ENCODE assay signal across 20 cellular contexts in the genomic region with DNA sequence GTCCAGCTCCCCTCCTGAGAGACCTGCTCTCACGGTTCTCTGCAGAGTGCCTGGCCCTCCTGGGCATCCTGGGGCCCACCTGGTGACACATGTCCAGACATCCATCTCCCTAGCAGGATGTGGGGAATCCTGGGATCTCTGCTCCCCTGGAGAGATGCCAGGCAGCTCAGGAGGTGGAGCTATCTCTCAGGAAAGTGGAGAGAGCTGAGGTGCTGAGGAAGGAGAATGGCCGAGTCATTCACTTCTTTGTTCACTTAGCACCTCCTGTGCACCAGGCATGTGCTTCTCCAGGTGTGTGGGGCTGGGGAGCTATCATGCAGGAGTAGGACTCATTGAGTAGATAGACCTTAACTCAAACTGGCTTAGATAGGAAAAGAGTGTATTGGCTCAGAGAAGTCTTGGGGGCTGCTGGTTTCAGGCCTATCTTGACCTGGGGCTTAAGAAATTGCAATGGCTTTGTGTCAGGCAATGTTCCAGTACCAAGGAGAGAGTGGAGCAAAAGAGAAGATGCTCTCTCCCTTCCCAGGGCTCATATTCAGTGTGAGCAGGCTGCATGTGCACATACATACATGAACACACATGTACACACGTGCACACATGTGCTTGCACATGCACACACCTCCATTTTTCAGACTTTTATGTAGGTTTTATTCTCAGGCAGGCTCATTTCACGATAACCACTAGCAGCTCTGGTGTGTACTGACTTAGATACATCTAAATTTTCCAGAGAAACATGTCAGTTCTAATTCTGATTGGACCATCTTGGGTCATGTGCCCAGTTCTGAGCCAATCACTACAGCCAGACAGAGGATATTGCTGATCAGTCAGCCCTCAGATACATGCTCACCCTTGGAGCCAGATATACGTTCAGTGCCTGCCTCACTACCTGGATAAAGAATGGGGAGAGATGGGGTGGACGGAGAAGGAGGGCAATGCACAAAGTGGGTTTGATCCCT.
DNase-seq lines count a peak whose midpoint lies in the region; ATAC-seq and TF ChIP-seq lines count a peak whose summit lies in the region.
"Had no signal": no experiment of that assay in that cellular context is flagged by ENCODE, and none has a peak within 500 bp of the region (broad histone marks: within the 10 kb centered on the region; RNA-seq: fewer than 3 reads in every experiment).

No MANE protein-coding gene starts in this region.

- POLR2A ChIA-PET in WTC11 (lab: Charles Lee): no interaction called here

- no peaks in the 10 kb centered on the region for H3K9me3 Mint-ChIP-seq in H9
- no peaks in the 10 kb centered on the region; the same call in 1 of the 2 replicates for H3K9me3 Mint-ChIP-seq in WTC11
- H3K9me3 Mint-ChIP-seq in osteocyte (ENCODE audit: unreplicated experiment): no peaks in the 10 kb centered on the region
- no peaks in the 10 kb centered on the region for H3K9me3 Mint-ChIP-seq in activated T-helper 2 cell treated with anti-CD3 and anti-CD28 coated beads, Interferon-gamma antibody, Interleukin-2, Interleukin-4, amounts not matched to agents 10 μg/mL and 5 μg/mL and 100 μg/mL, durations not matched to agents 14 hours and 24 hours and 36 hours
- H3K9me3 Mint-ChIP-seq: activated T-cell treated with anti-CD3 and anti-CD28 coated beads, Interleukin-2, amount 50 U/mL, for 4 hours; CD8-positive, alpha-beta T cell; HFFc6; T-cell had no signal

- H3K56ac ChIP-seq in H9 (ENCODE audit: insufficient read length, low read depth, low read length): no peak overlapping the region

- H3K4me3 Mint-ChIP-seq in H9: no peak overlapping the region
- H3K4me3 Mint-ChIP-seq in WTC11: no peak overlapping the region
- H3K4me3 Mint-ChIP-seq in osteocyte (ENCODE audit: unreplicated experiment): no peak overlapping the region
- no peak overlapping the region for H3K4me3 Mint-ChIP-seq in activated T-helper 2 cell treated with anti-CD3 and anti-CD28 coated beads, Interferon-gamma antibody, Interleukin-2, Interleukin-4, amounts not matched to agents 10 μg/mL and 5 μg/mL and 100 μg/mL, durations not matched to agents 14 hours and 24 hours and 36 hours (ENCODE audit: low read depth)
- H3K4me3 Mint-ChIP-seq: activated T-cell treated with anti-CD3 and anti-CD28 coated beads, Interleukin-2, amount 50 U/mL, for 4 hours; CD8-positive, alpha-beta T cell; HFFc6; T-cell had no signal

- H3K36me3 Mint-ChIP-seq in H9 (ENCODE audit: insufficient read depth in 1 of 3, low read depth in 3 of 3): no peaks in the 10 kb centered on the region; a peak in 1 of 7 replicates
- no peaks in the 10 kb centered on the region for H3K36me3 Mint-ChIP-seq in WTC11
- no peaks in the 10 kb centered on the region for H3K36me3 Mint-ChIP-seq in osteocyte (ENCODE audit: unreplicated experiment)
- H3K36me3 Mint-ChIP-seq in activated T-helper 2 cell treated with anti-CD3 and anti-CD28 coated beads, Interferon-gamma antibody, Interleukin-2, Interleukin-4, amounts not matched to agents 10 μg/mL and 5 μg/mL and 100 μg/mL, durations not matched to agents 14 hours and 24 hours and 36 hours (ENCODE audit: low read depth): no peaks in the 10 kb centered on the region
- H3K36me3 Mint-ChIP-seq: CD8-positive, alpha-beta T cell; T-cell had no signal

- no peak overlapping the region for H2AFZ ChIP-seq in H9 (ENCODE audit: low read length)

- ATAC-seq in WTC11 (no peak), HG03039 (IDR thresholded peaks at IDR 0.05; ENCODE audit: unreplicated experiment) (no peak)
- ATAC-seq: activated T-cell treated with anti-CD3 and anti-CD28 coated beads, Interleukin-2, amount 50 U/mL, for 4 hours; CD8-positive, alpha-beta T cell; T-cell had no signal

- H2BK5ac ChIP-seq in H9 (ENCODE audit: insufficient read length, low read length): no peak overlapping the region

- H3K4me1 ChIP-seq in H9 (ENCODE audit: insufficient read depth, low read length): no peaks in the 10 kb centered on the region
- H3K4me1 ChIP-seq: testis had no signal

- no peaks in the 10 kb centered on the region for H3K79me1 ChIP-seq in H9 (ENCODE audit: insufficient read depth, low read depth, low read length, poor library complexity, severe bottlenecking)

- no peak overlapping the region for H2BK15ac ChIP-seq in H9 (ENCODE audit: low read depth, low read length)

- H3K4me1 Mint-ChIP-seq in H9: peaks cover 18 to 23% of the 10 kb centered on the region in 2 experiments
- H3K4me1 Mint-ChIP-seq in WTC11: peaks cover 9% of the 10 kb centered on the region; the same call in 1 of the 2 replicates
- H3K4me1 Mint-ChIP-seq in osteocyte (ENCODE audit: unreplicated experiment): no peaks in the 10 kb centered on the region
- H3K4me1 Mint-ChIP-seq in activated T-helper 2 cell treated with anti-CD3 and anti-CD28 coated beads, Interferon-gamma antibody, Interleukin-2, Interleukin-4, amounts not matched to agents 10 μg/mL and 5 μg/mL and 100 μg/mL, durations not matched to agents 14 hours and 24 hours and 36 hours (ENCODE audit: low read depth): no peaks in the 10 kb centered on the region
- H3K4me1 Mint-ChIP-seq: T-cell had no signal

- no peak overlapping the region for H3K4me2 ChIP-seq in H9 (ENCODE audit: insufficient read depth, insufficient read length, low read length)

- intact Hi-C loops in activated T-helper 2 cell treated with anti-CD3 and anti-CD28 coated beads, Interferon-gamma antibody, Interleukin-2, Interleukin-4, amounts not matched to agents 10 μg/mL and 5 μg/mL and 100 μg/mL, durations not matched to agents 14 hours and 24 hours and 36 hours (cut with micrococcal nuclease): no loop called here

- no peak overlapping the region for H2BK20ac ChIP-seq in H9 (ENCODE audit: low read depth, low read length, poor library complexity, severe bottlenecking)

- H4K91ac ChIP-seq in H9 (ENCODE audit: insufficient read length, low read depth, low read length): no peak overlapping the region

- no peak overlapping the region for H3K14ac ChIP-seq in H9 (ENCODE audit: insufficient read depth, low read length)

- H3K9ac ChIP-seq in H9 (ENCODE audit: extremely low read depth, insufficient read length, low read length): no peak overlapping the region

- H3K4ac ChIP-seq in H9 (ENCODE audit: low read depth, low read length): no peak overlapping the region

- no peak overlapping the region for H3K23ac ChIP-seq in H9 (ENCODE audit: insufficient read length, low read depth, low read length)

- no peaks in the 10 kb centered on the region for H3K9me3 ChIP-seq in H9 (ENCODE audit: control insufficient read depth, low read depth, low read length)
- H3K9me3 ChIP-seq: testis had no signal

- no peaks in the 10 kb centered on the region for H4K20me1 ChIP-seq in H9 (ENCODE audit: control insufficient read depth, insufficient read depth, insufficient read length)

- H2BK120ac ChIP-seq in H9 (ENCODE audit: low read depth, low read length, poor library complexity, severe bottlenecking): no peak overlapping the region

- H3K27ac ChIP-seq in H9 (ENCODE audit: insufficient read length, low read depth, low read length): no peak overlapping the region
- H3K27ac ChIP-seq: testis had no signal

- H3K27ac Mint-ChIP-seq in H9 (0 out of 7 replicates have a peak overlapping the region, but pooled peaks of 1 of the 3 experiments have one; percentile 49), WTC11 (peak overlapping the region; percentile 16; the same call in 1 of the 2 replicates), osteocyte (ENCODE audit: unreplicated experiment) (no peak overlapping the region)
- H3K27ac Mint-ChIP-seq in activated T-helper 2 cell treated with anti-CD3 and anti-CD28 coated beads, Interferon-gamma antibody, Interleukin-2, Interleukin-4, amounts not matched to agents 10 μg/mL and 5 μg/mL and 100 μg/mL, durations not matched to agents 14 hours and 24 hours and 36 hours: no peak overlapping the region
- H3K27ac Mint-ChIP-seq: CD8-positive, alpha-beta T cell; HFFc6; T-cell had no signal

- H2BK12ac ChIP-seq in H9 (ENCODE audit: insufficient read length, low read depth, low read length): no peak overlapping the region

- CTCF ChIA-PET in WTC11 (lab: Charles Lee): interaction anchor here (1.2 to 1.5 kb wide), 2 partner anchors 30 to 119 kb away, joined by 3 to 4 read pairs; no protein-coding TSS in a partner anchor

- H3K27me3 Mint-ChIP-seq in H9 (ENCODE audit: low read depth) (peaks cover 1% of the 10 kb centered on the region), WTC11 (ENCODE audit: low read depth) (no peaks in the 10 kb centered on the region; the same call in 1 of the 2 replicates), osteocyte (ENCODE audit: unreplicated experiment) (no peaks in the 10 kb centered on the region)
- peaks cover 2% of the 10 kb centered on the region for H3K27me3 Mint-ChIP-seq in activated T-helper 2 cell treated with anti-CD3 and anti-CD28 coated beads, Interferon-gamma antibody, Interleukin-2, Interleukin-4, amounts not matched to agents 10 μg/mL and 5 μg/mL and 100 μg/mL, durations not matched to agents 14 hours and 24 hours and 36 hours (ENCODE audit: low read depth)

- H3K27me3 ChIP-seq in H9 (ENCODE audit: insufficient read depth, low read length): no peaks in the 10 kb centered on the region
- H3K27me3 ChIP-seq: testis had no signal

- no peak overlapping the region for H3K18ac ChIP-seq in H9 (ENCODE audit: insufficient read length, low read depth, low read length)

- no CpG with 5 or more reads among the region's 6 CpGs for WGBS in H9 (ENCODE audit: extremely low coverage, insufficient read length, low lambda C conversion rate)

- no peak overlapping the region for H4K8ac ChIP-seq in H9 (replicated peaks; ENCODE audit: insufficient read length, low read depth, low read length)

- H3T11ph ChIP-seq in H9 (ENCODE audit: low read length): no peak overlapping the region

- no peak overlapping the region for H4K5ac ChIP-seq in H9 (ENCODE audit: insufficient read length, low read depth, low read length)

- H3K23me2 ChIP-seq in H9 (ENCODE audit: insufficient read length, low read depth, low read length, poor library complexity, severe bottlenecking): no peaks in the 10 kb centered on the region

- H2AK5ac ChIP-seq in H9 (ENCODE audit: insufficient read length, low read length): no peak overlapping the region

- no peaks in the 10 kb centered on the region for H3K79me2 ChIP-seq in H9 (ENCODE audit: insufficient read depth, low read length)

- TF ChIP-seq CTCF in H9 (conservative IDR thresholded peaks at IDR 0.05) (no peak), WTC11 (IDR thresholded peaks at IDR 0.05) (no peak), osteocyte (IDR thresholded peaks at IDR 0.05) (no peak)

- DNase-seq in H9 (peak; percentile 19), WTC11 (ENCODE audit: low spot score) (no peak), glomerular visceral epithelial cell (ENCODE audit: extremely low spot score) (peak; percentile 40), osteocyte (ENCODE audit: extremely low spot score, unreplicated experiment) (peak; percentile 65), HCEC 1CT (no peak)
- no peak for DNase-seq in activated T-helper 2 cell treated with anti-CD3 and anti-CD28 coated beads, Interferon-gamma antibody, Interleukin-2, Interleukin-4, amounts not matched to agents 10 μg/mL and 5 μg/mL and 100 μg/mL, durations not matched to agents 14 hours and 24 hours and 36 hours (ENCODE audit: low spot score)
- DNase-seq: activated CD4-positive, alpha-beta T cell treated with anti-CD3 and anti-CD28 coated beads, Interleukin-2, amount 50 U/mL, for 1 hour; activated naive CD4-positive, alpha-beta T cell treated with anti-CD3 and anti-CD28 coated beads, Interleukin-2, amount 50 U/mL, for 16 hours; activated T-cell treated with anti-CD3 and anti-CD28 coated beads, Interleukin-2, amount 50 U/mL, for 4 hours; cortex of kidney; HFFc6; Karpas-422; kidney glomerular epithelial cell; NCI-H1105; NCI-H524 treated with DMSO at 0.1 percent for 48 hours; SHP77 treated with DMSO at 0.1 percent for 48 hours; testis had no signal

Comparison
In these comparisons a context has a peak if more than half of its experiments do, and no peak if none do; other contexts are left out.
1. DNase-seq: peak in H9 (single experiment), glomerular visceral epithelial cell (single experiment) and osteocyte (single experiment); none in WTC11 (single experiment), HCEC 1CT (single experiment) and activated T-helper 2 cell treated with anti-CD3 and anti-CD28 coated beads, Interferon-gamma antibody, Interleukin-2, Interleukin-4, amounts not matched to agents 10 μg/mL and 5 μg/mL and 100 μg/mL, durations not matched to agents 14 hours and 24 hours and 36 hours (single experiment).